ENCODE assay signal across 30 cellular contexts in genomic region chr11:106914409-106914808, GRCh38.
"Had no signal": no experiment of that assay in that cellular context is flagged by ENCODE, and none has a peak within 500 bp of the region (broad histone marks: within the 10 kb centered on the region; RNA-seq: fewer than 3 reads in every experiment).

No MANE protein-coding gene starts in this region.

- H3K36me3 ChIP-seq: heart right ventricle, left lung, lower lobe of right lung, pancreas, prostate gland, sigmoid colon, thyroid gland, transverse colon, upper lobe of left lung had no signal

- DNase-seq: heart right ventricle; left colon; left lung; lower lobe of right lung; mammary epithelial cell; mesenchymal stem cell; naive thymus-derived CD8-positive, alpha-beta T cell; nucleus accumbens; pancreas; posterior cingulate gyrus; retina; right cardiac atrium; sigmoid colon; stimulated activated CD4-positive, alpha-beta T cell treated with anti-CD3 and anti-CD28 coated beads, Interleukin-1b, Interleukin-23, amount 100 ng/mL, for 48 hours; stimulated activated CD4-positive, alpha-beta T cell treated with anti-CD3 and anti-CD28 coated beads, Interleukin-2, amount 100 ng/mL, for 48 hours; stimulated activated CD4-positive, alpha-beta T cell treated with anti-CD3 and anti-CD28 coated beads, Interleukin-4, amount 100 ng/mL, for 4 hours; stimulated activated CD8-positive, alpha-beta memory T cell treated with anti-CD3 and anti-CD28 coated beads, Interleukin-4, amount 100 ng/mL, for 48 hours; stimulated activated naive CD4-positive, alpha-beta T cell treated with Interleukin-2 at 50 U/mL for 16 hours; stimulated activated naive CD8-positive, alpha-beta T cell treated with anti-CD3 and anti-CD28 coated beads, Interleukin-15, amount 100 ng/mL, for 72 hours; testis; thyroid gland; transverse colon; upper lobe of left lung had no signal

- H3K27me3 Mint-ChIP-seq: naive thymus-derived CD8-positive, alpha-beta T cell; stimulated activated memory B cell treated with anti-CD40 and anti-IgM and Interleukin-4, amounts not matched to agents 10 μg/mL and 1 μg/mL and 100 μg/mL, for 72 hours; stimulated activated naive CD8-positive, alpha-beta T cell treated with anti-CD3 and anti-CD28 coated beads, Interleukin-15, amount 100 ng/mL, for 72 hours had no signal

- H3K27ac ChIP-seq: heart right ventricle, hepatocyte, left lung, lower lobe of right lung, pancreas, prostate gland, sigmoid colon, testis, thyroid gland, transverse colon, upper lobe of left lung had no signal

- H3K9me3 ChIP-seq: lower lobe of right lung, pancreas, prostate gland, testis, thyroid gland, upper lobe of left lung had no signal

- H3K27me3 ChIP-seq: heart right ventricle, hepatocyte, left lung, pancreas, sigmoid colon, testis, thyroid gland, transverse colon, upper lobe of left lung had no signal

- FAIRE-seq: keratinocyte, pancreas had no signal

- H3K36me3 Mint-ChIP-seq: naive thymus-derived CD8-positive, alpha-beta T cell; stimulated activated memory B cell treated with anti-CD40 and anti-IgM and Interleukin-4, amounts not matched to agents 10 μg/mL and 1 μg/mL and 100 μg/mL, for 72 hours had no signal

- H3K4me3 Mint-ChIP-seq: naive thymus-derived CD8-positive, alpha-beta T cell; nephron; neural crest cell; stimulated activated memory B cell treated with anti-CD40 and anti-IgM and Interleukin-4, amounts not matched to agents 10 μg/mL and 1 μg/mL and 100 μg/mL, for 72 hours; stimulated activated naive CD8-positive, alpha-beta T cell treated with anti-CD3 and anti-CD28 coated beads, Interleukin-15, amount 100 ng/mL, for 72 hours had no signal

- ATAC-seq: heart right ventricle; left colon; left lung; lower lobe of right lung; naive thymus-derived CD8-positive, alpha-beta T cell; pancreas; right cardiac atrium; stimulated activated memory B cell treated with anti-CD40 and anti-IgM and Interleukin-4, amounts not matched to agents 10 μg/mL and 1 μg/mL and 100 μg/mL, for 72 hours; stimulated activated naive CD8-positive, alpha-beta T cell treated with anti-CD3 and anti-CD28 coated beads, Interleukin-15, amount 100 ng/mL, for 72 hours had no signal

- H3K4me3 ChIP-seq: heart right ventricle, hepatocyte, left lung, lower lobe of right lung, pancreas, prostate gland, sigmoid colon, smooth muscle cell, testis, thyroid gland, transverse colon, upper lobe of left lung had no signal

- H3K4me1 Mint-ChIP-seq: naive thymus-derived CD8-positive, alpha-beta T cell; nephron; neural crest cell; stimulated activated memory B cell treated with anti-CD40 and anti-IgM and Interleukin-4, amounts not matched to agents 10 μg/mL and 1 μg/mL and 100 μg/mL, for 72 hours; stimulated activated naive CD8-positive, alpha-beta T cell treated with anti-CD3 and anti-CD28 coated beads, Interleukin-15, amount 100 ng/mL, for 72 hours had no signal

- H3K27ac Mint-ChIP-seq: naive thymus-derived CD8-positive, alpha-beta T cell; nephron; stimulated activated memory B cell treated with anti-CD40 and anti-IgM and Interleukin-4, amounts not matched to agents 10 μg/mL and 1 μg/mL and 100 μg/mL, for 72 hours; stimulated activated naive CD8-positive, alpha-beta T cell treated with anti-CD3 and anti-CD28 coated beads, Interleukin-15, amount 100 ng/mL, for 72 hours had no signal

- H3K9me3 Mint-ChIP-seq: nephron, neural crest cell had no signal

- H3K4me1 ChIP-seq: heart right ventricle, left lung, lower lobe of right lung, pancreas, prostate gland, sigmoid colon, testis, thyroid gland, transverse colon, upper lobe of left lung had no signal
